8 cellular contexts compared by ENCODE assay signal in genomic region chr12:92080390-92081285, GRCh38.
A peak's percentile ranks its signal among the peaks of the same experiment; 100 is the strongest.
DNase-seq lines count a peak whose midpoint lies in the region; ATAC-seq, FAIRE-seq and TF ChIP-seq lines count a peak whose summit lies in the region.

No MANE protein-coding gene starts in this region.

- TF ChIP-seq CTCF in AG09319 (IDR thresholded peaks at IDR 0.05; ENCODE audit: low read depth, low read length), result no peak

- H3K27ac ChIP-seq in caudate nucleus (ENCODE audit: low read depth, low read length), result no peak overlapping the region

- peak; percentile 52 for DNase-seq in AG09319 (ENCODE audit: extremely low read depth, low read depth)
- no peak for DNase-seq in memory B cell (ENCODE audit: low spot score in 2 of 2)
- no peak for DNase-seq in GM12891 (ENCODE audit: insufficient read length, low spot score)
- no peak for DNase-seq in retina
- DNase-seq in caudate nucleus (lab: John Stamatoyannopoulos, UW), result no peak

- FAIRE-seq in GM12891 (lab: Jason Lieb, UNC), result no peak

- H3K4me1 Mint-ChIP-seq in activated T-helper 17 cell treated with anti-CD3 and anti-CD28 coated beads, Interleukin-2, amount 50 U/mL, for 72 hours, result peaks cover 48% of the 10 kb centered on the region
- peaks cover 26% of the 10 kb centered on the region for H3K4me1 Mint-ChIP-seq in memory B cell

- peak overlapping the region; percentile 51 for H3K27ac Mint-ChIP-seq in activated T-helper 17 cell treated with anti-CD3 and anti-CD28 coated beads, Interleukin-2, amount 50 U/mL, for 72 hours
- H3K27ac Mint-ChIP-seq in memory B cell, result peak overlapping the region; percentile 16

- H3K36me3 Mint-ChIP-seq in activated T-helper 17 cell treated with anti-CD3 and anti-CD28 coated beads, Interleukin-2, amount 50 U/mL, for 72 hours (ENCODE audit: low read depth), result peaks cover 4% of the 10 kb centered on the region
- H3K36me3 Mint-ChIP-seq in memory B cell, result no peaks in the 10 kb centered on the region

- TF ChIP-seq POLR2A in GM12891 (IDR thresholded peaks at IDR 0.05; ENCODE audit: low read depth, low read length), result no peak

- no peaks in the 10 kb centered on the region for H3K9me3 Mint-ChIP-seq in activated T-helper 17 cell treated with anti-CD3 and anti-CD28 coated beads, Interleukin-2, amount 50 U/mL, for 72 hours
- no peaks in the 10 kb centered on the region for H3K9me3 Mint-ChIP-seq in memory B cell

- no peaks in the 10 kb centered on the region for H3K27me3 Mint-ChIP-seq in activated T-helper 17 cell treated with anti-CD3 and anti-CD28 coated beads, Interleukin-2, amount 50 U/mL, for 72 hours
- H3K27me3 Mint-ChIP-seq in memory B cell, result no peaks in the 10 kb centered on the region

- H3K4me3 Mint-ChIP-seq in activated T-helper 17 cell treated with anti-CD3 and anti-CD28 coated beads, Interleukin-2, amount 50 U/mL, for 72 hours, result peak overlapping the region; percentile 63
- H3K4me3 Mint-ChIP-seq in memory B cell, result no peak overlapping the region

- ATAC-seq in GM19395 (IDR thresholded peaks at IDR 0.05; ENCODE audit: unreplicated experiment) (peak; percentile 73), HG03521 (IDR thresholded peaks at IDR 0.05; ENCODE audit: unreplicated experiment) (peak; percentile 74), memory B cell (ENCODE audit: low read depth) (peak; percentile 86)
- ATAC-seq in activated T-helper 17 cell treated with anti-CD3 and anti-CD28 coated beads, Interleukin-2, amount 50 U/mL, for 72 hours (replicated peaks), result peak; percentile 73

TF ChIP-seq in GM12891, 5 proteins besides CTCF, POLR2A, EP300 and RAD21:
- no peak for TF ChIP-seq SPI1 (IDR thresholded peaks at IDR 0.05; ENCODE audit: low read depth, low read length)
- TF ChIP-seq POLR2AphosphoS5 (IDR thresholded peaks at IDR 0.05; ENCODE audit: low read depth, low read length), result no peak
- TF ChIP-seq POU2F2 (IDR thresholded peaks at IDR 0.05; ENCODE audit: low read depth, low read length), result no peak
